Comparison of ENCODE assay signal across 21 cellular contexts in genomic region chr10:87776328-87776727, GRCh38. TPM values are rescaled to one million over a fixed set of nuclear protein-coding genes. Genes with fewer than 3 reads are reported as not detected.
A peak's percentile ranks its signal among the peaks of the same experiment; 100 is the strongest.
DNase-seq lines count a peak whose midpoint lies in the region; ATAC-seq and TF ChIP-seq lines count a peak whose summit lies in the region.
"Had no signal": no experiment of that assay in that cellular context is flagged by ENCODE, and none has a peak within 500 bp of the region (broad histone marks: within the 10 kb centered on the region; RNA-seq: fewer than 3 reads in every experiment).

No MANE protein-coding gene starts in this region.

- DNase-seq in endothelial cell (ENCODE audit: low spot score) (no peak), foreskin fibroblast (no peak), CD14-positive monocyte (ENCODE audit: low spot score) (no peak)
- no peak for DNase-seq in effector CD8-positive, alpha-beta T cell (lab: John Stamatoyannopoulos, UW)
- DNase-seq: Calu3; CD8-positive, alpha-beta T cell; DMS53; NCI-H1417; NCI-H187; NCI-H2107; NCI-H510A; NCI-H774; OCI-M1; SHP77 treated with DMSO at 0.1 percent for 48 hours had no signal

- H3K9me3 Mint-ChIP-seq in endothelial cell (ENCODE audit: unreplicated experiment) = no peaks in the 10 kb centered on the region
- H3K9me3 Mint-ChIP-seq in CD14-positive monocyte = no peaks in the 10 kb centered on the region
- H3K9me3 Mint-ChIP-seq: CD8-positive, alpha-beta T cell had no signal

- TF ChIP-seq CTCF in HEK293 (tag by site-specific recombination; IDR thresholded peaks at IDR 0.05) (no peak), endothelial cell (IDR thresholded peaks at IDR 0.05; ENCODE audit: unreplicated experiment) (no peak), foreskin fibroblast (IDR thresholded peaks at IDR 0.05; ENCODE audit: low read depth, low read length) (no peak), CD14-positive monocyte (IDR thresholded peaks at IDR 0.05) (no peak)

- CTCF ChIA-PET in HEK293 (lab: Yijun Ruan, JAX) = interaction anchor here (1.0 kb wide), 1 partner anchor 28 kb away, joined by 5 read pairs; no protein-coding TSS in a partner anchor

- peaks cover 7% of the 10 kb centered on the region for H3K36me3 ChIP-seq in ACC112 (ENCODE audit: insufficient read depth, low read length)
- peaks cover 35 to 37% of the 10 kb centered on the region in 2 experiments for H3K36me3 ChIP-seq in HEK293 (ENCODE audit: control insufficient read depth in 2 of 2, insufficient read depth in 1 of 2, low read length in 2 of 2)

- H3K27me3 ChIP-seq in ACC112 (ENCODE audit: insufficient read depth, low read length) = no peaks in the 10 kb centered on the region
- H3K27me3 ChIP-seq: BLaER1 had no signal

- H3K4me1 Mint-ChIP-seq in endothelial cell (ENCODE audit: unreplicated experiment) = peaks cover 4% of the 10 kb centered on the region
- H3K4me1 Mint-ChIP-seq in CD14-positive monocyte = peaks cover 11% of the 10 kb centered on the region

- H3K79me2 ChIP-seq in ACC112 (ENCODE audit: control insufficient read depth, insufficient read depth, low read length, unreplicated experiment) = no peaks in the 10 kb centered on the region

- H3K9me3 ChIP-seq in HEK293 (ENCODE audit: control insufficient read depth, insufficient read depth, low read depth, low read length) = no peaks in the 10 kb centered on the region

- POLR2A ChIA-PET in HEK293 (lab: Yijun Ruan, JAX) = no interaction called here

- no peak overlapping the region for H3K4me3 Mint-ChIP-seq in endothelial cell (ENCODE audit: unreplicated experiment)
- no peak overlapping the region for H3K4me3 Mint-ChIP-seq in CD14-positive monocyte
- H3K4me3 Mint-ChIP-seq: CD8-positive, alpha-beta T cell had no signal

- no peak overlapping the region for H2AFZ ChIP-seq in ACC112 (ENCODE audit: low read length, unreplicated experiment)

- H3K4me3 ChIP-seq in ACC112 (ENCODE audit: low read depth, low read length) (peak overlapping the region; percentile 39; the same call in 1 of the 2 replicates), HEK293 (ENCODE audit: low read depth, low read length) (no peak overlapping the region), foreskin fibroblast (ENCODE audit: low read depth in 1 of 2, low read length in 2 of 2) (no peak overlapping the region)
- H3K4me3 ChIP-seq: BLaER1, GM12878 had no signal

- H3K27me3 Mint-ChIP-seq in endothelial cell (ENCODE audit: unreplicated experiment) (no peaks in the 10 kb centered on the region), CD14-positive monocyte (ENCODE audit: low read depth in 3 of 3) (no peaks in the 10 kb centered on the region)

- H3K4me1 ChIP-seq in ACC112 (ENCODE audit: control insufficient read depth, insufficient read depth, low read length, unreplicated experiment) (peaks cover 17% of the 10 kb centered on the region), HEK293 (ENCODE audit: control insufficient read depth, insufficient read depth, low read length) (no peaks in the 10 kb centered on the region)
- H3K4me1 ChIP-seq: BLaER1 had no signal

- peak overlapping the region; percentile 8 for H3K27ac Mint-ChIP-seq in endothelial cell (ENCODE audit: unreplicated experiment)
- peak overlapping the region in 1 of 7 donors; percentile 44 for H3K27ac Mint-ChIP-seq in CD14-positive monocyte

- ATAC-seq in SK-N-SH treated with all-trans-retinoic acid at 6 μM for 48 hours (peak; percentile 20; the same call in 1 of the 3 replicates), HG03159 (IDR thresholded peaks at IDR 0.05; ENCODE audit: unreplicated experiment) (no peak)
- ATAC-seq: CD8-positive, alpha-beta T cell had no signal

- intact Hi-C loops in CD14-positive monocyte (cut with micrococcal nuclease) = loop anchor here in 1 of 2 donors (5.0 kb wide), 1 partner anchor 244 kb away; no protein-coding TSS in a partner anchor

- H3K36me3 Mint-ChIP-seq in endothelial cell (ENCODE audit: low read depth, unreplicated experiment) (peaks cover 1% of the 10 kb centered on the region), CD14-positive monocyte (peaks cover 25 to 48% of the 10 kb centered on the region in 2 donors)

- peak overlapping the region; percentile 71 for H3K27ac ChIP-seq in ACC112 (ENCODE audit: low read depth, low read length)
- no peak overlapping the region for H3K27ac ChIP-seq in HEK293 (ENCODE audit: extremely low read depth, low read depth, low read length)
- H3K27ac ChIP-seq: BLaER1 had no signal

TF ChIP-seq in HEK293, 187 proteins besides CTCF, POLR2A, EP300 and RAD21:
- TF ChIP-seq, protein P1, sequence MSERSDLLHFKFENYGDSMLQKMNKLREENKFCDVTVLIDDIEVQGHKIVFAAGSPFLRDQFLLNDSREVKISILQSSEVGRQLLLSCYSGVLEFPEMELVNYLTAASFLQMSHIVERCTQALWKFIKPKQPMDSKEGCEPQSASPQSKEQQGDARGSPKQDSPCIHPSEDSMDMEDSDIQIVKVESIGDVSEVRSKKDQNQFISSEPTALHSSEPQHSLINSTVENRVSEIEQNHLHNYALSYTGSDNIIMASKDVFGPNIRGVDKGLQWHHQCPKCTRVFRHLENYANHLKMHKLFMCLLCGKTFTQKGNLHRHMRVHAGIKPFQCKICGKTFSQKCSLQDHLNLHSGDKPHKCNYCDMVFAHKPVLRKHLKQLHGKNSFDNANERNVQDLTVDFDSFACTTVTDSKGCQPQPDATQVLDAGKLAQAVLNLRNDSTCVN (tag by site-specific recombination; optimal IDR thresholded peaks at IDR 0.05) = no peak
- TF ChIP-seq ZNF121 (tag by site-specific recombination; IDR thresholded peaks at IDR 0.05) (peak; percentile 73; the same call in 1 of the 2 replicates), ZNF555 (tag by site-specific recombination; conservative IDR thresholded peaks at IDR 0.05) (no peak), ZNF37A (tag by site-specific recombination; IDR thresholded peaks at IDR 0.05) (no peak)
TF ChIP-seq in HEK293: peak in this region for 1.

TF ChIP-seq in SK-N-SH treated with all-trans-retinoic acid at 6 μM for 48 hours, 23 proteins besides CTCF, POLR2A, EP300 and RAD21 (continues in another document):
- no peak for TF ChIP-seq PATZ1 (CRISPR knock-in tag; IDR thresholded peaks at IDR 0.05; ENCODE audit: borderline replicate concordance)
- TF ChIP-seq CSDC2 (CRISPR knock-in tag; IDR thresholded peaks at IDR 0.05) = no peak
- TF ChIP-seq, protein P2, sequence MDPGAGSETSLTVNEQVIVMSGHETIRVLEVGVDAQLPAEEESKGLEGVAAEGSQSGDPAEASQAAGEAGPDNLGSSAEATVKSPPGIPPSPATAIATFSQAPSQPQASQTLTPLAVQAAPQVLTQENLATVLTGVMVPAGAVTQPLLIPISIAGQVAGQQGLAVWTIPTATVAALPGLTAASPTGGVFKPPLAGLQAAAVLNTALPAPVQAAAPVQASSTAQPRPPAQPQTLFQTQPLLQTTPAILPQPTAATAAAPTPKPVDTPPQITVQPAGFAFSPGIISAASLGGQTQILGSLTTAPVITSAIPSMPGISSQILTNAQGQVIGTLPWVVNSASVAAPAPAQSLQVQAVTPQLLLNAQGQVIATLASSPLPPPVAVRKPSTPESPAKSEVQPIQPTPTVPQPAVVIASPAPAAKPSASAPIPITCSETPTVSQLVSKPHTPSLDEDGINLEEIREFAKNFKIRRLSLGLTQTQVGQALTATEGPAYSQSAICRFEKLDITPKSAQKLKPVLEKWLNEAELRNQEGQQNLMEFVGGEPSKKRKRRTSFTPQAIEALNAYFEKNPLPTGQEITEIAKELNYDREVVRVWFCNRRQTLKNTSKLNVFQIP (CRISPR knock-in tag; IDR thresholded peaks at IDR 0.05; ENCODE audit: borderline replicate concordance, low read depth) = no peak
- TF ChIP-seq ZC3H10 (CRISPR knock-in tag; IDR thresholded peaks at IDR 0.05) = no peak
- TF ChIP-seq SNAI2 (CRISPR knock-in tag; IDR thresholded peaks at IDR 0.05) = no peak
- TF ChIP-seq ZNF70 (CRISPR knock-in tag; IDR thresholded peaks at IDR 0.05) = no peak
- no peak for TF ChIP-seq OSR1 (CRISPR knock-in tag; IDR thresholded peaks at IDR 0.05)
- no peak for TF ChIP-seq PPARA (CRISPR knock-in tag; IDR thresholded peaks at IDR 0.05; ENCODE audit: borderline replicate concordance)
- no peak for TF ChIP-seq ZNF8 (CRISPR knock-in tag; IDR thresholded peaks at IDR 0.05)
- no peak for TF ChIP-seq TCF4 (CRISPR knock-in tag; IDR thresholded peaks at IDR 0.05; ENCODE audit: borderline replicate concordance)
- TF ChIP-seq ESRRG (CRISPR knock-in tag; IDR thresholded peaks at IDR 0.05) = no peak
- TF ChIP-seq TOX (CRISPR knock-in tag; IDR thresholded peaks at IDR 0.05; ENCODE audit: borderline replicate concordance) = no peak
- no peak for TF ChIP-seq RARB (CRISPR knock-in tag; IDR thresholded peaks at IDR 0.05)
- TF ChIP-seq ARNTL (CRISPR knock-in tag; IDR thresholded peaks at IDR 0.05; ENCODE audit: borderline replicate concordance, low read depth) = no peak

RNA-seq across cellular contexts. Expression of gene ATAD1, which starts 41.7 kb away (rescaled TPM):
- total RNA-seq in endothelial cell (ENCODE audit: unreplicated experiment) = 38.0 TPM
- 10 to 100 TPM; 10.2 to 13.2 TPM for polyA plus RNA-seq in CD14-positive monocyte
- total RNA-seq: RPMI7951 had no signal
